Comparison of ENCODE assay signal across 9 cellular contexts in the genomic region with DNA sequence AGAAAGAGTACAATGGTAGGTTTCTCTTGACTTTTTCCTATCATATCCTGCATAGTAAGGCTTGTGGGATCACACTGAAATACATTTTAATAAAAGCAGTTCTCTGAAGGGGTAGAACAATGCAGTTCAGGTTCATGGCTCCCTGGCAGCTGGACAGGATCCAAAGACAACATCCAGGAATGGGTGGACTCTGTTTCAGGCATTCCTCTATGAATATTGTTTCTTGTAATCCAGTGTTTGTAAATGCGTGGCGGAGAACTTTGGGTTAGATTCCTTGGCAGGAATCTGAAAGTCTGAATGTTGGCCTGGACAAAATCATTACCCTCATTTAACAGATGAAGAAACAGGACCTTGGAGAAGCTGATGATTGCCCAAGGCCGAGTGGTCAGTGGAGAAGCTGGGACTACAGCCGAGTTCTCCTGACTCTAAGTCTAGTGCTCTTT. TPM values are rescaled to one million over a fixed set of nuclear protein-coding genes. Genes with fewer than 3 reads are reported as not detected.
A peak's percentile ranks its signal among the peaks of the same experiment; 100 is the strongest.
DNase-seq lines count a peak whose midpoint lies in the region; ATAC-seq, FAIRE-seq and TF ChIP-seq lines count a peak whose summit lies in the region.
"Had no signal": no experiment of that assay in that cellular context is flagged by ENCODE, and none has a peak within 500 bp of the region (broad histone marks: within the 10 kb centered on the region; RNA-seq: fewer than 3 reads in every experiment).

No MANE protein-coding gene starts in this region.

- peak; percentile 11 for DNase-seq in COLO829 (ENCODE audit: low spot score)
- DNase-seq in NCI-H345 treated with DMSO at 0.1 percent for 48 hours (lab: John Stamatoyannopoulos, UW; ENCODE audit: unreplicated experiment) = peak; percentile 16
- DNase-seq in esophagus squamous epithelium (lab: John Stamatoyannopoulos, UW) = no peak
- peak in 4 of 6 donors; percentile 48 to 66 (median 58) for DNase-seq in pancreas
- no peak for DNase-seq in stimulated activated naive CD4-positive, alpha-beta T cell (lab: John Stamatoyannopoulos, UW)
- DNase-seq in effector CD8-positive, alpha-beta T cell (lab: John Stamatoyannopoulos, UW) = no peak
- DNase-seq in cerebellar nuclear complex (lab: John Stamatoyannopoulos, UW) = no peak
- DNase-seq in NOMO-1 treated with dmso at 0.1 percent for 144 hours (lab: John Stamatoyannopoulos, UW; ENCODE audit: unreplicated experiment) = no peak

- H3K4me1 ChIP-seq in esophagus squamous epithelium (peaks cover 0 to 87% (median 53%) of the 10 kb centered on the region in 3 donors), pancreas (peaks cover 28 to 59% (median 41%) of the 10 kb centered on the region in 3 donors)

- 19 to 28% methylated on average over 3 to 4 of the region's 4 CpGs for WGBS in esophagus squamous epithelium, 2 donors
- WGBS in pancreas, 2 donors = 4 to 12% methylated on average over 4 of the region's 4 CpGs

- TF ChIP-seq CTCF in esophagus squamous epithelium (IDR thresholded peaks at IDR 0.05) (no peak), pancreas (IDR thresholded peaks at IDR 0.05) (no peak)

- no peak for TF ChIP-seq POLR2A in esophagus squamous epithelium (IDR thresholded peaks at IDR 0.05)

- H3K27me3 ChIP-seq in esophagus squamous epithelium (no peaks in the 10 kb centered on the region), pancreas (no peaks in the 10 kb centered on the region)
- H3K27me3 ChIP-seq: foreskin keratinocyte had no signal

- peak overlapping the region in 3 of 4 donors; percentile 62 to 73 (median 70) for H3K27ac ChIP-seq in esophagus squamous epithelium
- H3K27ac ChIP-seq in pancreas = peak overlapping the region in 3 of 4 donors; percentile 13 to 71 (median 55)
- H3K27ac ChIP-seq: foreskin keratinocyte had no signal

- intact Hi-C loops in esophagus squamous epithelium (cut with DNase I) = no loop called here
- intact Hi-C loops in pancreas (cut with DNase I) = no loop called here

- H3K4me3 ChIP-seq in esophagus squamous epithelium = no peak overlapping the region
- no peak overlapping the region for H3K4me3 ChIP-seq in pancreas

- peak; percentile 49 to 66 (median 64) for ATAC-seq in pancreas
- ATAC-seq: foreskin keratinocyte had no signal

- H3K36me3 ChIP-seq in esophagus squamous epithelium (no peaks in the 10 kb centered on the region), pancreas (no peaks in the 10 kb centered on the region)

- FAIRE-seq in pancreas (lab: Jason Lieb, UNC) = no peak

- H3K9me3 ChIP-seq in esophagus squamous epithelium (no peaks in the 10 kb centered on the region), pancreas (no peaks in the 10 kb centered on the region)

RNA-seq across cellular contexts. Expression of gene SYNE2, which starts 43.5 kb away (rescaled TPM):
- total RNA-seq in esophagus squamous epithelium = 100 to 1,000 TPM; 128 to 197 (median 145) TPM
- total RNA-seq in pancreas = 100 to 1,000 TPM in 1 of 6 donors, 10 to 100 TPM in 5; 45.2 to 103 (median 57.4) TPM
- polyA plus RNA-seq in pancreas = 10 to 100 TPM; 46.4 to 57.5 TPM

Comparison
In these comparisons a context has a peak if more than half of its experiments do, and no peak if none do; other contexts are left out.
1. DNase-seq: peak in COLO829 (single experiment), NCI-H345 treated with DMSO at 0.1 percent for 48 hours (single experiment) and pancreas (4 of 6); none in esophagus squamous epithelium (single experiment), stimulated activated naive CD4-positive, alpha-beta T cell (0 of 6), effector CD8-positive, alpha-beta T cell (single experiment), cerebellar nuclear complex (0 of 2) and NOMO-1 treated with dmso at 0.1 percent for 144 hours (single experiment).